ENCODE assay signal across 8 cellular contexts in genomic region chr10:23516530-23516929, GRCh38.
DNase-seq lines count a peak whose midpoint lies in the region; ATAC-seq, FAIRE-seq and TF ChIP-seq lines count a peak whose summit lies in the region.

No MANE protein-coding gene starts in this region.

- DNase-seq in AG08395 (ENCODE audit: low spot score) (peak; percentile 16), kidney glomerular epithelial cell (lab: John Stamatoyannopoulos, UW) (peak; percentile 30), GM12891 (ENCODE audit: insufficient read length, low spot score) (no peak), spleen (no peak)
- DNase-seq in activated T-helper 1 cell treated with anti-CD3 and anti-CD28 coated beads, Interleukin-12 subunit alpha, Interleukin-12 subunit beta, Interleukin-2, Interleukin-4 antibody, amounts not matched to agents 30 ng/mL and 10 ng/mL and 1 ng/mL, durations not matched to agents 14 hours and 24 hours and 36 hours (ENCODE audit: low spot score) = no peak
- no peak for DNase-seq in activated T-cell treated with anti-CD3 and anti-CD28 coated beads, Interleukin-2, amount 50 U/mL, for 24 hours

- ATAC-seq in GM18909 (IDR thresholded peaks at IDR 0.05; ENCODE audit: poor library complexity, unreplicated experiment) = no peak

- H3K4me1 ChIP-seq in HEK293 (ENCODE audit: control insufficient read depth, insufficient read depth, low read length) (no peaks in the 10 kb centered on the region), spleen (peaks cover 0 to 4% (median 0%) of the 10 kb centered on the region in 6 donors)

- H3K27me3 ChIP-seq in spleen (replicated peaks in 1 of 7) = peaks cover 0 to 16% (median 0%) of the 10 kb centered on the region in 7 donors

- TF ChIP-seq POLR2A in GM12891 (IDR thresholded peaks at IDR 0.05; ENCODE audit: low read depth, low read length) (no peak), spleen (IDR thresholded peaks at IDR 0.05) (no peak)

- CTCF ChIA-PET in HEK293 (lab: Yijun Ruan, JAX) = interaction anchor here (0.8 to 1.9 kb wide), 8 partner anchors 10 to 204 kb away, joined by 3 to 10 read pairs (median 4); no protein-coding TSS in a partner anchor

- POLR2A ChIA-PET in HEK293 (lab: Yijun Ruan, JAX) = interaction anchor here (1.7 kb wide), 1 partner anchor 402 kb away, joined by 3 read pairs; no protein-coding TSS in a partner anchor

- H3K4me3 ChIP-seq in HEK293 (ENCODE audit: low read depth, low read length) (no peak overlapping the region), spleen (no peak overlapping the region)

- peak overlapping the region; percentile 21 for H3K27ac Mint-ChIP-seq in activated T-helper 1 cell treated with anti-CD3 and anti-CD28 coated beads, Interleukin-12 subunit alpha, Interleukin-12 subunit beta, Interleukin-2, Interleukin-4 antibody, amounts not matched to agents 30 ng/mL and 10 ng/mL and 1 ng/mL, durations not matched to agents 14 hours and 24 hours and 36 hours
- H3K27ac Mint-ChIP-seq in activated T-cell treated with anti-CD3 and anti-CD28 coated beads, Interleukin-2, amount 50 U/mL, for 24 hours = no peak overlapping the region

- H3K36me3 Mint-ChIP-seq in activated T-helper 1 cell treated with anti-CD3 and anti-CD28 coated beads, Interleukin-12 subunit alpha, Interleukin-12 subunit beta, Interleukin-2, Interleukin-4 antibody, amounts not matched to agents 30 ng/mL and 10 ng/mL and 1 ng/mL, durations not matched to agents 14 hours and 24 hours and 36 hours (ENCODE audit: low read depth) = no peaks in the 10 kb centered on the region
- H3K36me3 Mint-ChIP-seq in activated T-cell treated with anti-CD3 and anti-CD28 coated beads, Interleukin-2, amount 50 U/mL, for 24 hours (ENCODE audit: low read depth) = no peaks in the 10 kb centered on the region

- peaks cover 3% of the 10 kb centered on the region for H3K27me3 Mint-ChIP-seq in activated T-helper 1 cell treated with anti-CD3 and anti-CD28 coated beads, Interleukin-12 subunit alpha, Interleukin-12 subunit beta, Interleukin-2, Interleukin-4 antibody, amounts not matched to agents 30 ng/mL and 10 ng/mL and 1 ng/mL, durations not matched to agents 14 hours and 24 hours and 36 hours (ENCODE audit: insufficient read depth)
- H3K27me3 Mint-ChIP-seq in activated T-cell treated with anti-CD3 and anti-CD28 coated beads, Interleukin-2, amount 50 U/mL, for 24 hours = peaks cover 25% of the 10 kb centered on the region

- no peaks in the 10 kb centered on the region for H3K9me3 Mint-ChIP-seq in activated T-helper 1 cell treated with anti-CD3 and anti-CD28 coated beads, Interleukin-12 subunit alpha, Interleukin-12 subunit beta, Interleukin-2, Interleukin-4 antibody, amounts not matched to agents 30 ng/mL and 10 ng/mL and 1 ng/mL, durations not matched to agents 14 hours and 24 hours and 36 hours
- H3K9me3 Mint-ChIP-seq in activated T-cell treated with anti-CD3 and anti-CD28 coated beads, Interleukin-2, amount 50 U/mL, for 24 hours = peaks cover 3% of the 10 kb centered on the region

- WGBS in spleen, 5 donors = 22 to 32% (median 29%) methylated on average over 3 of the region's 3 CpGs

- intact Hi-C loops in activated T-helper 1 cell treated with anti-CD3 and anti-CD28 coated beads, Interleukin-12 subunit alpha, Interleukin-12 subunit beta, Interleukin-2, Interleukin-4 antibody, amounts not matched to agents 30 ng/mL and 10 ng/mL and 1 ng/mL, durations not matched to agents 14 hours and 24 hours and 36 hours (cut with micrococcal nuclease) = loop anchor here (1.0 to 10.0 kb wide), 2 partner anchors 187 to 688 kb away; partner anchors contain the start of gene KIAA1217
- intact Hi-C loops in spleen (cut with DNase I; ENCODE audit: low total_unique reads) = no loop called here

- H3K9me3 ChIP-seq in HEK293 (ENCODE audit: control insufficient read depth, insufficient read depth, low read depth, low read length) (no peaks in the 10 kb centered on the region), spleen (no peaks in the 10 kb centered on the region)

- TF ChIP-seq CTCF in HEK293 (tag by site-specific recombination; IDR thresholded peaks at IDR 0.05) (no peak), spleen (IDR thresholded peaks at IDR 0.05 in 8 of 11, conservative IDR thresholded peaks at IDR 0.05 in 3 of 11) (peak in 2 of 11 experiments; percentile 13 to 32)

- H3K36me3 ChIP-seq in HEK293 (ENCODE audit: control insufficient read depth in 2 of 2, insufficient read depth in 1 of 2, low read length in 2 of 2) (no peaks in the 10 kb centered on the region), spleen (no peaks in the 10 kb centered on the region)

- H3K27ac ChIP-seq in HEK293 (ENCODE audit: extremely low read depth, low read depth, low read length) (no peak overlapping the region), spleen (no peak overlapping the region)

- no peak overlapping the region for H3K4me3 Mint-ChIP-seq in activated T-helper 1 cell treated with anti-CD3 and anti-CD28 coated beads, Interleukin-12 subunit alpha, Interleukin-12 subunit beta, Interleukin-2, Interleukin-4 antibody, amounts not matched to agents 30 ng/mL and 10 ng/mL and 1 ng/mL, durations not matched to agents 14 hours and 24 hours and 36 hours
- H3K4me3 Mint-ChIP-seq in activated T-cell treated with anti-CD3 and anti-CD28 coated beads, Interleukin-2, amount 50 U/mL, for 24 hours = no peak overlapping the region

- H3K4me1 Mint-ChIP-seq in activated T-helper 1 cell treated with anti-CD3 and anti-CD28 coated beads, Interleukin-12 subunit alpha, Interleukin-12 subunit beta, Interleukin-2, Interleukin-4 antibody, amounts not matched to agents 30 ng/mL and 10 ng/mL and 1 ng/mL, durations not matched to agents 14 hours and 24 hours and 36 hours (ENCODE audit: low read depth) = peaks cover 18% of the 10 kb centered on the region
- H3K4me1 Mint-ChIP-seq in activated T-cell treated with anti-CD3 and anti-CD28 coated beads, Interleukin-2, amount 50 U/mL, for 24 hours (ENCODE audit: low read depth) = peaks cover 27% of the 10 kb centered on the region

- FAIRE-seq in GM12891 (lab: Jason Lieb, UNC) = no peak

TF ChIP-seq in HEK293, 187 proteins besides CTCF, POLR2A, EP300 and RAD21:
- TF ChIP-seq REST (tag by site-specific recombination; IDR thresholded peaks at IDR 0.05) = peak; percentile 87
- no peak for TF ChIP-seq ZNF391 (tag by site-specific recombination; IDR thresholded peaks at IDR 0.05; ENCODE audit: borderline replicate concordance, low read depth)
- TF ChIP-seq ZNF785 (tag by site-specific recombination; IDR thresholded peaks at IDR 0.05) = no peak
- TF ChIP-seq ZNF654 (tag by site-specific recombination; IDR thresholded peaks at IDR 0.05; ENCODE audit: low read depth) = peak; percentile 28

TF ChIP-seq in GM12891, 5 proteins besides CTCF, POLR2A, EP300 and RAD21:
- no peak for TF ChIP-seq POU2F2 (IDR thresholded peaks at IDR 0.05; ENCODE audit: low read depth, low read length)
- no peak for TF ChIP-seq TAF1 (IDR thresholded peaks at IDR 0.05; ENCODE audit: low read depth, low read length)
- TF ChIP-seq SPI1 (IDR thresholded peaks at IDR 0.05; ENCODE audit: low read depth, low read length) = no peak
- no peak for TF ChIP-seq POLR2AphosphoS5 (IDR thresholded peaks at IDR 0.05; ENCODE audit: low read depth, low read length)
- no peak for TF ChIP-seq PAX5 (IDR thresholded peaks at IDR 0.05; ENCODE audit: insufficient read depth, low read length, severe bottlenecking)

Comparison
In these comparisons a context has a peak if more than half of its experiments do, and no peak if none do; other contexts are left out.
1. DNase-seq: peak in AG08395 (single experiment) and kidney glomerular epithelial cell (single experiment); none in activated T-helper 1 cell treated with anti-CD3 and anti-CD28 coated beads, Interleukin-12 subunit alpha, Interleukin-12 subunit beta, Interleukin-2, Interleukin-4 antibody, amounts not matched to agents 30 ng/mL and 10 ng/mL and 1 ng/mL, durations not matched to agents 14 hours and 24 hours and 36 hours (single experiment), GM12891 (single experiment), spleen (single experiment) and activated T-cell treated with anti-CD3 and anti-CD28 coated beads, Interleukin-2, amount 50 U/mL, for 24 hours (single experiment).